ENCODE assay signal across 1 cellular context in the genomic region with DNA sequence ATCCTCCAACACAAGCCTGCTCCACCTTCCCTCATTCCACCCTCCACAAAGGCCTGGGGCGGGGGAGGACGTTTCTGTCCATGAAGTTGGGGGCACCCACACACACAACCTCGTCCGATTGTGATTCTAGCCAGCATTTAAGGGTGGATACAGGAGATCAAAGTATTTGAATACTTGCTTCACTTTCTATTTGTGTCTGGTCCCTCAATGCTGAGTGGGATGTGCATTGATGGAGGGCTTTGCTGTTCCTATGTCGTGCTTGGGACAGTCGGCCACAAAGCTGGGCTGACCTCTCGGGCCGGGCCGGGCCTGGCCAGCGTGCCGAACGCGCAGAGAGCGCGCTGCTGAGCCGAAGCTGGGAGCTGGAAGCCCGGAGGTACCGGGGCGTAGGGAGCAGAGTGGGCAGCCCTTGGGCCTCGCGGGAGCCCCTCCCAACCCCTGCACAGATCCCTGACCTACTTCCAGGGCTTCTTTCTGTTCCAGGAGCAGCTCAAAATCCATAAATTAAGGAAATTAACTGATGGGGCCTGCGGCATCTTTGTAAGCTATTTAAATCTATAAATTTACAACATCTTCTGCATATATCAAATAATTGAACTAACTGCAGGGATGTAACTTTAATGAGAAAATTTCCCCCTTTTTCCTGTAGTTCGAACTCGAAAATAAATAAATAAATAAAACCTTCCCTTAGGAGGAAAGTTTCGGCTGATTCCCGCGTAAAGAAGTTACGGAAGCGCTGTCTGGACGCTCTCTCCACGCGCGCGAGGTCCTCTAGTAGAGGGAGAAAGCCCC.
TF ChIP-seq lines count a peak whose summit lies in the region.

No MANE protein-coding gene starts in this region.

TF ChIP-seq in GM23338, 12 proteins besides CTCF, POLR2A, EP300 and RAD21 (continued from another document):
- TF ChIP-seq, protein P1, sequence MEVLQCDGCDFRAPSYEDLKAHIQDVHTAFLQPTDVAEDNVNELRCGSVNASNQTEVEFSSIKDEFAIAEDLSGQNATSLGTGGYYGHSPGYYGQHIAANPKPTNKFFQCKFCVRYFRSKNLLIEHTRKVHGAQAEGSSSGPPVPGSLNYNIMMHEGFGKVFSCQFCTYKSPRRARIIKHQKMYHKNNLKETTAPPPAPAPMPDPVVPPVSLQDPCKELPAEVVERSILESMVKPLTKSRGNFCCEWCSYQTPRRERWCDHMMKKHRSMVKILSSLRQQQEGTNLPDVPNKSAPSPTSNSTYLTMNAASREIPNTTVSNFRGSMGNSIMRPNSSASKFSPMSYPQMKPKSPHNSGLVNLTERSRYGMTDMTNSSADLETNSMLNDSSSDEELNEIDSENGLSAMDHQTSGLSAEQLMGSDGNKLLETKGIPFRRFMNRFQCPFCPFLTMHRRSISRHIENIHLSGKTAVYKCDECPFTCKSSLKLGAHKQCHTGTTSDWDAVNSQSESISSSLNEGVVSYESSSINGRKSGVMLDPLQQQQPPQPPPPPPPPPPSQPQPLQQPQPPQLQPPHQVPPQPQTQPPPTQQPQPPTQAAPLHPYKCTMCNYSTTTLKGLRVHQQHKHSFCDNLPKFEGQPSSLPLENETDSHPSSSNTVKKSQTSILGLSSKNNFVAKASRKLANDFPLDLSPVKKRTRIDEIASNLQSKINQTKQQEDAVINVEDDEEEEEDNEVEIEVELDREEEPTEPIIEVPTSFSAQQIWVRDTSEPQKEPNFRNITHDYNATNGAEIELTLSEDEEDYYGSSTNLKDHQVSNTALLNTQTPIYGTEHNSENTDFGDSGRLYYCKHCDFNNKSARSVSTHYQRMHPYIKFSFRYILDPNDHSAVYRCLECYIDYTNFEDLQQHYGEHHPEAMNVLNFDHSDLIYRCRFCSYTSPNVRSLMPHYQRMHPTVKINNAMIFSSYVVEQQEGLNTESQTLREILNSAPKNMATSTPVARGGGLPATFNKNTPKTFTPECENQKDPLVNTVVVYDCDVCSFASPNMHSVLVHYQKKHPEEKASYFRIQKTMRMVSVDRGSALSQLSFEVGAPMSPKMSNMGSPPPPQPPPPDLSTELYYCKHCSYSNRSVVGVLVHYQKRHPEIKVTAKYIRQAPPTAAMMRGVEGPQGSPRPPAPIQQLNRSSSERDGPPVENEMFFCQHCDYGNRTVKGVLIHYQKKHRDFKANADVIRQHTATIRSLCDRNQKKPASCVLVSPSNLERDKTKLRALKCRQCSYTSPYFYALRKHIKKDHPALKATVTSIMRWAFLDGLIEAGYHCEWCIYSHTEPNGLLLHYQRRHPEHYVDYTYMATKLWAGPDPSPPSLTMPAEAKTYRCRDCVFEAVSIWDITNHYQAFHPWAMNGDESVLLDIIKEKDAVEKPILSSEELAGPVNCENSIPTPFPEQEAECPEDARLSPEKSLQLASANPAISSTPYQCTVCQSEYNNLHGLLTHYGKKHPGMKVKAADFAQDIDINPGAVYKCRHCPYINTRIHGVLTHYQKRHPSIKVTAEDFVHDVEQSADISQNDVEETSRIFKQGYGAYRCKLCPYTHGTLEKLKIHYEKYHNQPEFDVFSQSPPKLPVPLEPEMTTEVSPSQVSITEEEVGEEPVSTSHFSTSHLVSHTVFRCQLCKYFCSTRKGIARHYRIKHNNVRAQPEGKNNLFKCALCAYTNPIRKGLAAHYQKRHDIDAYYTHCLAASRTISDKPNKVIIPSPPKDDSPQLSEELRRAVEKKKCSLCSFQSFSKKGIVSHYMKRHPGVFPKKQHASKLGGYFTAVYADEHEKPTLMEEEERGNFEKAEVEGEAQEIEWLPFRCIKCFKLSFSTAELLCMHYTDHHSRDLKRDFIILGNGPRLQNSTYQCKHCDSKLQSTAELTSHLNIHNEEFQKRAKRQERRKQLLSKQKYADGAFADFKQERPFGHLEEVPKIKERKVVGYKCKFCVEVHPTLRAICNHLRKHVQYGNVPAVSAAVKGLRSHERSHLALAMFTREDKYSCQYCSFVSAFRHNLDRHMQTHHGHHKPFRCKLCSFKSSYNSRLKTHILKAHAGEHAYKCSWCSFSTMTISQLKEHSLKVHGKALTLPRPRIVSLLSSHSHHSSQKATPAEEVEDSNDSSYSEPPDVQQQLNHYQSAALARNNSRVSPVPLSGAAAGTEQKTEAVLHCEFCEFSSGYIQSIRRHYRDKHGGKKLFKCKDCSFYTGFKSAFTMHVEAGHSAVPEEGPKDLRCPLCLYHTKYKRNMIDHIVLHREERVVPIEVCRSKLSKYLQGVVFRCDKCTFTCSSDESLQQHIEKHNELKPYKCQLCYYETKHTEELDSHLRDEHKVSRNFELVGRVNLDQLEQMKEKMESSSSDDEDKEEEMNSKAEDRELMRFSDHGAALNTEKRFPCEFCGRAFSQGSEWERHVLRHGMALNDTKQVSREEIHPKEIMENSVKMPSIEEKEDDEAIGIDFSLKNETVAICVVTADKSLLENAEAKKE (CRISPR knock-in tag; IDR thresholded peaks at IDR 0.05) = no peak
